In genomic region chr5:43040287-43041098, GRCh38 we compare ENCODE assay signal across 8 cellular contexts. TPM values are rescaled to one million over a fixed set of nuclear protein-coding genes. Genes with fewer than 3 reads are reported as not detected.
A peak's percentile ranks its signal among the peaks of the same experiment; 100 is the strongest.
DNase-seq lines count a peak whose midpoint lies in the region; ATAC-seq, FAIRE-seq and TF ChIP-seq lines count a peak whose summit lies in the region.

TSS of gene ANXA2R (minus strand) at chr5:43040319. CDS start at chr5:43040046, 273 bp downstream.

- DNase-seq in EH (ENCODE audit: low read depth) = peak; percentile 93
- DNase-seq in LHCN-M2 (ENCODE audit: low read depth) = peak; percentile 94
- DNase-seq in RCC 7860 (ENCODE audit: low spot score) = peak; percentile 82
- DNase-seq in activated T-helper 1 cell treated with Interleukin-2 at 50 U/mL for 16 hours (ENCODE audit: low read depth) = peak; percentile 87
- peak; percentile 95 for DNase-seq in fibroblast of mammary gland (ENCODE audit: low read depth)
- DNase-seq in nephron progenitor cell = peak; percentile 82
- peak; percentile 88 for DNase-seq in stomach

- peaks cover 4 to 92% (median 32%) of the 10 kb centered on the region in 3 donors for H3K27me3 ChIP-seq in stomach

- TF ChIP-seq EP300 in stomach (IDR thresholded peaks at IDR 0.05) = no peak

- H3K27me3 Mint-ChIP-seq in nephron progenitor cell (ENCODE audit: low read depth, poor library complexity) = peaks cover 94% of the 10 kb centered on the region

- peaks cover 4% of the 10 kb centered on the region for H3K9me3 Mint-ChIP-seq in nephron progenitor cell

- peaks cover 0 to 69% (median 44%) of the 10 kb centered on the region in 4 donors for H3K4me1 ChIP-seq in stomach

- FAIRE-seq in RCC 7860 (lab: Jason Lieb, UNC) = peak; percentile 48

- peaks cover 52% of the 10 kb centered on the region for H3K4me1 Mint-ChIP-seq in nephron progenitor cell

- TF ChIP-seq CTCF in fibroblast of mammary gland (conservative IDR thresholded peaks at IDR 0.05; ENCODE audit: control insufficient read depth, insufficient read depth, low read depth, low read length) (peak; percentile 83), nephron progenitor cell (IDR thresholded peaks at IDR 0.05) (peak; percentile 84), stomach (IDR thresholded peaks at IDR 0.05) (peak in 5 of 7 experiments; percentile 62 to 87 (median 80))

- intact Hi-C loops in stomach (cut with DNase I; ENCODE audit: low total_unique reads) = loop anchor here (10.0 kb wide), 1 partner anchor 64 kb away; no protein-coding TSS in a partner anchor

- H3K4me3 Mint-ChIP-seq in nephron progenitor cell = peak within 1 kb of the TSS; percentile 81

- TF ChIP-seq POLR2A in stomach (IDR thresholded peaks at IDR 0.05) = no peak

- peak within 1 kb of the TSS; percentile 65 to 96 (median 91) for H3K27ac ChIP-seq in stomach

- H3K36me3 ChIP-seq in stomach = no peaks in the 10 kb centered on the region

- H3K4me3 ChIP-seq in fibroblast of mammary gland (ENCODE audit: control insufficient read depth, low read depth, low read length) = peak within 1 kb of the TSS; percentile 57
- H3K4me3 ChIP-seq in stomach = peak within 1 kb of the TSS; percentile 57 to 65 (median 64)

- peak; percentile 41 for ATAC-seq in GM21825 (IDR thresholded peaks at IDR 0.05; ENCODE audit: unreplicated experiment)

- 5 to 8% (median 7%) methylated on average over 47 of the region's 47 CpGs for WGBS in stomach, 5 donors

- no peak within 1 kb of the TSS for H3K27ac Mint-ChIP-seq in nephron progenitor cell

- no peaks in the 10 kb centered on the region for H3K36me3 Mint-ChIP-seq in nephron progenitor cell (ENCODE audit: low read depth)

- H3K9me3 ChIP-seq in stomach = peaks cover 0 to 8% (median 0%) of the 10 kb centered on the region in 4 donors

RNA-seq across cellular contexts. Expression of gene ANXA2R, which starts in this region (rescaled TPM):
- 1.7 and 2.6 TPM in 2 replicates for total RNA-seq in LHCN-M2 (2014; rRNA removed)
- 1.5 TPM for polyA plus RNA-seq in LHCN-M2 (2012)
- total RNA-seq in stomach = 1 to 10 TPM in 4 of 5 donors, not detected in 1; 1.2 to 7.5 (median 2.8) TPM
- 1 to 10 TPM in 1 of 3 donors, under 1 TPM in 2; 0.76 to 2.2 (median 0.87) TPM for polyA plus RNA-seq in stomach

Comparison
In these comparisons a context has a peak if more than half of its experiments do, and no peak if none do; other contexts are left out.
1. Peak in every context shown above with its lines: DNase-seq, ATAC-seq, H3K4me3 ChIP-seq and H3K27ac ChIP-seq.